ENCODE assay signal across 8 cellular contexts in the genomic region with DNA sequence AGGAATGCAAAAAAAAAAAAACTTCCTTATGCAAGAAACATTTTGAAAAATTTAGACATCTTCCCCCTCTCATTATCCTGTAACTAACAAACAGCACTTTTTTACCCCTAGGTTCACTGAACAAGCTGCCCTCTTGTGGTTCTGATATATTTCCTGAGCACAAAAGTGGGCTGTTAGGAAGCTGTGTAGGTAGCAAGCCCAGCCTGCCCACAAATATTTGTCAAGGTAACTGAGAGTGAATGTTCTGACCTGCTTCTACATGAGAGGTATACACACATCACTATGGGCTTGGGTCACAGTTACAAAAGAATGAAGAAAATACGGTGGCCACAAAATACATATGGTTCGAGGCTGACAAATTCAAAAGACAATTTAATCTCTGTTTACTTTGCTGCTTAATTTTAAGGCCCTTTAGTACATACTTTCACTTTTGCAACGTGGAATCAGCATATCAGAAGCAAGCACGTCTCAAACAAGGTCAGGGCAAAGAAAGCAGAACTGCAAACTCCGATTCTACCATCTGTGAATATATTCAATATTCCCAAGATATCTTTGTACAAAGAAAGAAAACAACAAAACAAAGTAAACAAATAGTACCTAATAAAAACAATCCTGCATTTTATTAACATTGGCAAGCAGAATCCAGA.
DNase-seq lines count a peak whose midpoint lies in the region; ATAC-seq and TF ChIP-seq lines count a peak whose summit lies in the region.

No MANE protein-coding gene starts in this region.

- no peaks in the 10 kb centered on the region for H3K27me3 Mint-ChIP-seq in activated T-helper 1 cell treated with anti-CD3 and anti-CD28 coated beads, Interleukin-12 subunit alpha, Interleukin-12 subunit beta, Interleukin-2, Interleukin-4 antibody, amounts not matched to agents 30 ng/mL and 10 ng/mL and 1 ng/mL, durations not matched to agents 14 hours and 24 hours and 36 hours (ENCODE audit: insufficient read depth)
- H3K27me3 Mint-ChIP-seq in stimulated activated memory B cell treated with anti-CD40 and anti-IgM and Interleukin-4, amounts not matched to agents 10 μg/mL and 1 μg/mL and 100 μg/mL, for 72 hours = no peaks in the 10 kb centered on the region

- H3K4me3 ChIP-seq in left ventricle myocardium inferior = peak overlapping the region; percentile 48

- TF ChIP-seq CTCF in GM12874 (IDR thresholded peaks at IDR 0.05; ENCODE audit: insufficient read depth, low read depth, low read length) (peak; percentile 22; the same call in 1 of the 2 replicates), left ventricle myocardium inferior (IDR thresholded peaks at IDR 0.05; ENCODE audit: borderline replicate concordance) (peak; percentile 37)

- no peaks in the 10 kb centered on the region for H3K9me3 ChIP-seq in left ventricle myocardium inferior (replicated peaks)

- no peaks in the 10 kb centered on the region for H3K9me3 Mint-ChIP-seq in activated T-helper 1 cell treated with anti-CD3 and anti-CD28 coated beads, Interleukin-12 subunit alpha, Interleukin-12 subunit beta, Interleukin-2, Interleukin-4 antibody, amounts not matched to agents 30 ng/mL and 10 ng/mL and 1 ng/mL, durations not matched to agents 14 hours and 24 hours and 36 hours
- no peaks in the 10 kb centered on the region for H3K9me3 Mint-ChIP-seq in stimulated activated memory B cell treated with anti-CD40 and anti-IgM and Interleukin-4, amounts not matched to agents 10 μg/mL and 1 μg/mL and 100 μg/mL, for 72 hours

- peak overlapping the region; percentile 81 for H3K27ac Mint-ChIP-seq in activated T-helper 1 cell treated with anti-CD3 and anti-CD28 coated beads, Interleukin-12 subunit alpha, Interleukin-12 subunit beta, Interleukin-2, Interleukin-4 antibody, amounts not matched to agents 30 ng/mL and 10 ng/mL and 1 ng/mL, durations not matched to agents 14 hours and 24 hours and 36 hours
- H3K27ac Mint-ChIP-seq in stimulated activated memory B cell treated with anti-CD40 and anti-IgM and Interleukin-4, amounts not matched to agents 10 μg/mL and 1 μg/mL and 100 μg/mL, for 72 hours = peak overlapping the region; percentile 97

- peak; percentile 69 for ATAC-seq in HG02678 (IDR thresholded peaks at IDR 0.05; ENCODE audit: unreplicated experiment)
- peak; percentile 87 for ATAC-seq in stimulated activated memory B cell treated with anti-CD40 and anti-IgM and Interleukin-4, amounts not matched to agents 10 μg/mL and 1 μg/mL and 100 μg/mL, for 72 hours

- H3K4me1 ChIP-seq in left ventricle myocardium inferior = no peaks in the 10 kb centered on the region

- H3K27ac ChIP-seq in left ventricle myocardium inferior (replicated peaks) = peak overlapping the region; percentile 53

- peak overlapping the region; percentile 84 for H3K4me3 Mint-ChIP-seq in activated T-helper 1 cell treated with anti-CD3 and anti-CD28 coated beads, Interleukin-12 subunit alpha, Interleukin-12 subunit beta, Interleukin-2, Interleukin-4 antibody, amounts not matched to agents 30 ng/mL and 10 ng/mL and 1 ng/mL, durations not matched to agents 14 hours and 24 hours and 36 hours
- H3K4me3 Mint-ChIP-seq in stimulated activated memory B cell treated with anti-CD40 and anti-IgM and Interleukin-4, amounts not matched to agents 10 μg/mL and 1 μg/mL and 100 μg/mL, for 72 hours = peak overlapping the region; percentile 89

- DNase-seq in Ammon's horn (ENCODE audit: low spot score) (peak; percentile 13), NCI-H2029 (lab: John Stamatoyannopoulos, UW) (peak; percentile 59), left ventricle myocardium inferior (no peak), epidermal melanocyte (ENCODE audit: insufficient read length, low spot score) (no peak)
- DNase-seq in activated T-helper 1 cell treated with anti-CD3 and anti-CD28 coated beads, Interleukin-12 subunit alpha, Interleukin-12 subunit beta, Interleukin-2, Interleukin-4 antibody, amounts not matched to agents 30 ng/mL and 10 ng/mL and 1 ng/mL, durations not matched to agents 14 hours and 24 hours and 36 hours (ENCODE audit: low spot score) = peak; percentile 37

- peaks cover 18% of the 10 kb centered on the region for H3K27me3 ChIP-seq in left ventricle myocardium inferior (ENCODE audit: low read depth)

- peaks cover 65% of the 10 kb centered on the region for H3K4me1 Mint-ChIP-seq in activated T-helper 1 cell treated with anti-CD3 and anti-CD28 coated beads, Interleukin-12 subunit alpha, Interleukin-12 subunit beta, Interleukin-2, Interleukin-4 antibody, amounts not matched to agents 30 ng/mL and 10 ng/mL and 1 ng/mL, durations not matched to agents 14 hours and 24 hours and 36 hours (ENCODE audit: low read depth)
- peaks cover 42% of the 10 kb centered on the region for H3K4me1 Mint-ChIP-seq in stimulated activated memory B cell treated with anti-CD40 and anti-IgM and Interleukin-4, amounts not matched to agents 10 μg/mL and 1 μg/mL and 100 μg/mL, for 72 hours

- intact Hi-C loops in activated T-helper 1 cell treated with anti-CD3 and anti-CD28 coated beads, Interleukin-12 subunit alpha, Interleukin-12 subunit beta, Interleukin-2, Interleukin-4 antibody, amounts not matched to agents 30 ng/mL and 10 ng/mL and 1 ng/mL, durations not matched to agents 14 hours and 24 hours and 36 hours (cut with micrococcal nuclease) = loop anchor here (1.0 to 5.0 kb wide), 7 partner anchors 26 to 235 kb away; no protein-coding TSS in a partner anchor
- intact Hi-C loops in left ventricle myocardium inferior (cut with micrococcal nuclease) = no loop called here

- peaks cover 4% of the 10 kb centered on the region for H3K36me3 Mint-ChIP-seq in activated T-helper 1 cell treated with anti-CD3 and anti-CD28 coated beads, Interleukin-12 subunit alpha, Interleukin-12 subunit beta, Interleukin-2, Interleukin-4 antibody, amounts not matched to agents 30 ng/mL and 10 ng/mL and 1 ng/mL, durations not matched to agents 14 hours and 24 hours and 36 hours (ENCODE audit: low read depth)
- H3K36me3 Mint-ChIP-seq in stimulated activated memory B cell treated with anti-CD40 and anti-IgM and Interleukin-4, amounts not matched to agents 10 μg/mL and 1 μg/mL and 100 μg/mL, for 72 hours = peaks cover 13% of the 10 kb centered on the region

- no peaks in the 10 kb centered on the region for H3K36me3 ChIP-seq in left ventricle myocardium inferior

Comparison
In these comparisons a context has a peak if more than half of its experiments do, and no peak if none do; other contexts are left out.
1. DNase-seq: peak in Ammon's horn (single experiment), NCI-H2029 (single experiment) and activated T-helper 1 cell treated with anti-CD3 and anti-CD28 coated beads, Interleukin-12 subunit alpha, Interleukin-12 subunit beta, Interleukin-2, Interleukin-4 antibody, amounts not matched to agents 30 ng/mL and 10 ng/mL and 1 ng/mL, durations not matched to agents 14 hours and 24 hours and 36 hours (single experiment); none in left ventricle myocardium inferior (single experiment) and epidermal melanocyte (single experiment).